15 cellular contexts compared by ENCODE assay signal in genomic region chr6:52825900-52826459, GRCh38. TPM values are rescaled to one million over a fixed set of nuclear protein-coding genes. Genes with fewer than 3 reads are reported as not detected.
"Had no signal": no experiment of that assay in that cellular context is flagged by ENCODE, and none has a peak within 500 bp of the region (broad histone marks: within the 10 kb centered on the region; RNA-seq: fewer than 3 reads in every experiment).

No MANE protein-coding gene starts in this region.

RNA-seq across cellular contexts. Expression of gene GSTA5, which starts 14.6 kb away (rescaled TPM):
- total RNA-seq: activated B cell treated with CpG ODN at 0.5 μM for 24 hours; activated CD4-positive, alpha-beta memory T cell treated with anti-CD3 and anti-CD28 coated beads for 36 hours; activated CD4-positive, alpha-beta memory T cell treated with anti-CD3 and anti-CD28 coated beads, Interleukin-2, amount 10 ng/mL, durations not matched to agents 7 days and 5 days; activated CD4-positive, alpha-beta T cell treated with anti-CD3 and anti-CD28 coated beads for 36 hours; activated CD4-positive, alpha-beta T cell treated with anti-CD3 and anti-CD28 coated beads, Interleukin-2, amount 10 ng/mL, durations not matched to agents 24 days and 14 days; activated CD4-positive, alpha-beta T cell treated with anti-CD3 and anti-CD28 coated beads, Interleukin-2, amount 10 ng/mL, durations not matched to agents 7 days and 5 days; activated CD8-positive, alpha-beta memory T cell treated with anti-CD3 and anti-CD28 coated beads for 36 hours; activated CD8-positive, alpha-beta memory T cell treated with anti-CD3 and anti-CD28 coated beads, Interleukin-2, amount 10 ng/mL, durations not matched to agents 7 days and 5 days; activated CD8-positive, alpha-beta T cell treated with anti-CD3 and anti-CD28 coated beads for 36 hours; activated CD8-positive, alpha-beta T cell treated with anti-CD3 and anti-CD28 coated beads, Interleukin-2, amount 10 ng/mL, durations not matched to agents 7 days and 5 days; T-cell; T-helper 1 cell treated with Interleukin-12 subunit alpha and Interleukin-12 subunit beta and Interleukin-4 antibody, amounts not matched to agents 30 ng/mL and 1 ng/mL, for 36 hours; T-helper 17 cell; T-helper 2 cell treated with Interferon-gamma antibody and Interleukin-4, amounts not matched to agents 100 ng/mL and 5 ng/mL, for 36 hours; WTC11 had no signal

RNA-seq across cellular contexts. Expression of gene GSTA1, which starts 22.4 kb away (rescaled TPM):
- total RNA-seq: activated B cell treated with CpG ODN at 0.5 μM for 24 hours; activated CD4-positive, alpha-beta memory T cell treated with anti-CD3 and anti-CD28 coated beads for 36 hours; activated CD4-positive, alpha-beta memory T cell treated with anti-CD3 and anti-CD28 coated beads, Interleukin-2, amount 10 ng/mL, durations not matched to agents 7 days and 5 days; activated CD4-positive, alpha-beta T cell treated with anti-CD3 and anti-CD28 coated beads for 36 hours; activated CD4-positive, alpha-beta T cell treated with anti-CD3 and anti-CD28 coated beads, Interleukin-2, amount 10 ng/mL, durations not matched to agents 24 days and 14 days; activated CD4-positive, alpha-beta T cell treated with anti-CD3 and anti-CD28 coated beads, Interleukin-2, amount 10 ng/mL, durations not matched to agents 7 days and 5 days; activated CD8-positive, alpha-beta memory T cell treated with anti-CD3 and anti-CD28 coated beads for 36 hours; activated CD8-positive, alpha-beta memory T cell treated with anti-CD3 and anti-CD28 coated beads, Interleukin-2, amount 10 ng/mL, durations not matched to agents 7 days and 5 days; activated CD8-positive, alpha-beta T cell treated with anti-CD3 and anti-CD28 coated beads for 36 hours; activated CD8-positive, alpha-beta T cell treated with anti-CD3 and anti-CD28 coated beads, Interleukin-2, amount 10 ng/mL, durations not matched to agents 7 days and 5 days; T-helper 1 cell treated with Interleukin-12 subunit alpha and Interleukin-12 subunit beta and Interleukin-4 antibody, amounts not matched to agents 30 ng/mL and 1 ng/mL, for 36 hours; T-helper 2 cell treated with Interferon-gamma antibody and Interleukin-4, amounts not matched to agents 100 ng/mL and 5 ng/mL, for 36 hours had no signal
